Comparison of ENCODE assay signal across 11 cellular contexts in the genomic region with DNA sequence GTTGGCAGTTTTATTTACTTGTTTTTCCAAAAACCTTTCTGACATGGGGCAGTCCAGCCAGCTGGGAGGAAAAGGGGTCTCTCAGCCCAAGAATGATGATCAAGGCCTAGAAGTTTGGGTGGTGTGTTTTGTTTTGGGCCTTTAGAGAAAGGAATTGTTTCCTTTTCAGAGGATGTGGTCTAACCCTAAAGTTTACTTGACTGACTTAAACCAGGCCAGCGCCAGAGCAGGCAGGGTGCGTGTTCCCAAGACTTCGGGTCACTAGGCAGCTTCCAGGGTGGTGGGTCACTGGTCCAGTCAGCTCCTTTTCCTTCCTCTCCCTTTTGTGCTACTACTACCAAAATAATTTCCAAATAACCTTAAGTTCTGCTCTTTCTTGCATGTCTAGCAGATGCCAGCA. TPM values are rescaled to one million over a fixed set of nuclear protein-coding genes. Genes with fewer than 3 reads are reported as not detected.
DNase-seq lines count a peak whose midpoint lies in the region; FAIRE-seq and TF ChIP-seq lines count a peak whose summit lies in the region.
"Had no signal": no experiment of that assay in that cellular context is flagged by ENCODE, and none has a peak within 500 bp of the region (broad histone marks: within the 10 kb centered on the region; RNA-seq: fewer than 3 reads in every experiment).

No MANE protein-coding gene starts in this region.

- H4K20me1 ChIP-seq in BLaER1 treated with 17β-estradiol and CSF1 and Interleukin-3, amounts not matched to agents 10 nM and 100 nM = peaks cover 0 to 95% (median 77%) of the 10 kb centered on the region in 11 experiments; a peak in 17 of 22 replicates
- H4K20me1 ChIP-seq in endothelial cell of umbilical vein (replicated peaks; ENCODE audit: control insufficient read depth, extremely low read depth, insufficient read depth, low read length) (no peaks in the 10 kb centered on the region), OCI-LY7 (ENCODE audit: insufficient read depth, low read length) (0 out of 2 replicates have a peak, but pooled peaks cover 7% of the 10 kb centered on the region)

- POLR2A ChIA-PET in endothelial cell of umbilical vein (lab: Charles Lee) (interaction anchor here (0.8 kb wide), 1 partner anchor 9 kb away, joined by 4 read pairs; no protein-coding TSS in a partner anchor), OCI-LY7 (lab: Charles Lee) (no interaction called here)

- BruUV-seq in endothelial cell of umbilical vein (replicated peaks; lab: Mats Ljungman, UMichigan) (no TSS peak), OCI-LY7 (replicated peaks; lab: Mats Ljungman, UMichigan) (no TSS peak)

- TF ChIP-seq CTCF in endothelial cell of umbilical vein (IDR thresholded peaks at IDR 0.05; ENCODE audit: extremely low read depth in 1 of 2, insufficient read depth in 1 of 2, low read depth in 1 of 2, low read length in 2 of 2) = no peak
- no peak for TF ChIP-seq CTCF in OCI-LY7 (conservative IDR thresholded peaks at IDR 0.05; ENCODE audit: low read length)

- no peak overlapping the region for H3K4me3 ChIP-seq in BLaER1 treated with 17β-estradiol and CSF1 and Interleukin-3, amounts not matched to agents 10 nM and 100 nM
- H3K4me3 ChIP-seq in endothelial cell of umbilical vein (replicated peaks in 1 of 3; ENCODE audit: insufficient read depth in 1 of 3, low read depth in 1 of 3, low read length in 3 of 3) = peak overlapping the region in 2 of 3 experiments; percentile 7 to 93
- H3K4me3 ChIP-seq in OCI-LY7 (ENCODE audit: low read depth, low read length, poor library complexity, severe bottlenecking) = no peak overlapping the region

- FAIRE-seq in endothelial cell of umbilical vein (lab: Jason Lieb, UNC) = peak; percentile 78

- peaks cover 0 to 2% (median 0%) of the 10 kb centered on the region in 11 experiments; a peak in 1 of 22 replicates for H3K36me3 ChIP-seq in BLaER1 treated with 17β-estradiol and CSF1 and Interleukin-3, amounts not matched to agents 10 nM and 100 nM
- H3K36me3 ChIP-seq in endothelial cell of umbilical vein (ENCODE audit: control insufficient read depth in 2 of 2, extremely low read depth in 1 of 2, insufficient read depth in 2 of 2, low read length in 2 of 2) = peaks cover 0 to 8% of the 10 kb centered on the region in 2 experiments
- no peaks in the 10 kb centered on the region for H3K36me3 ChIP-seq in OCI-LY7 (ENCODE audit: insufficient read depth, low read length)

- H3K27me3 ChIP-seq in BLaER1 treated with 17β-estradiol and CSF1 and Interleukin-3, amounts not matched to agents 10 nM and 100 nM = no peaks in the 10 kb centered on the region
- no peaks in the 10 kb centered on the region for H3K27me3 ChIP-seq in endothelial cell of umbilical vein (ENCODE audit: control insufficient read depth in 2 of 2, insufficient read depth in 2 of 2, low read length in 2 of 2)

- no peak for TF ChIP-seq POLR2A in endothelial cell of umbilical vein (IDR thresholded peaks at IDR 0.05; ENCODE audit: low read depth, low read length)

- peaks cover 25 to 48% (median 44%) of the 10 kb centered on the region in 10 experiments for H3K4me1 ChIP-seq in BLaER1 treated with 17β-estradiol and CSF1 and Interleukin-3, amounts not matched to agents 10 nM and 100 nM
- H3K4me1 ChIP-seq in endothelial cell of umbilical vein (ENCODE audit: control insufficient read depth, extremely low read depth, insufficient read depth, low read length) (peaks cover 60% of the 10 kb centered on the region), OCI-LY7 (ENCODE audit: insufficient read depth, low read length, poor library complexity, severe bottlenecking) (peaks cover 16% of the 10 kb centered on the region)

- H3K4me2 ChIP-seq in BLaER1 treated with 17β-estradiol and CSF1 and Interleukin-3, amounts not matched to agents 10 nM and 100 nM = peak overlapping the region in 9 of 11 experiments; percentile 19 to 99 (median 46); a peak in 15 of 22 replicates
- H3K4me2 ChIP-seq in endothelial cell of umbilical vein (ENCODE audit: insufficient read depth, low read length) = peak overlapping the region; percentile 93
- H3K4me2 ChIP-seq in OCI-LY7 (ENCODE audit: low read length) = no peak overlapping the region

- 0 out of 22 replicates have a peak overlapping the region, but pooled peaks of 1 of the 11 experiments have one; percentile 11 for H3K27ac ChIP-seq in BLaER1 treated with 17β-estradiol and CSF1 and Interleukin-3, amounts not matched to agents 10 nM and 100 nM
- H3K27ac ChIP-seq in endothelial cell of umbilical vein (ENCODE audit: insufficient read depth, low read depth, low read length) = peak overlapping the region; percentile 7
- no peak overlapping the region for H3K27ac ChIP-seq in OCI-LY7 (ENCODE audit: low read depth, low read length, poor library complexity, severe bottlenecking)

- CTCF ChIA-PET in endothelial cell of umbilical vein (lab: Charles Lee) (interaction anchor here (1.4 to 2.3 kb wide), 6 partner anchors 13 to 69 kb away, joined by 4 to 8 read pairs (median 4); no protein-coding TSS in a partner anchor), OCI-LY7 (lab: Charles Lee; ENCODE audit: unreplicated experiment) (no interaction called here)

- no peaks in the 10 kb centered on the region for H3K9me2 ChIP-seq in OCI-LY7 (ENCODE audit: insufficient read depth, low read length)

- no peaks in the 10 kb centered on the region for H3K9me1 ChIP-seq in endothelial cell of umbilical vein (replicated peaks; ENCODE audit: control insufficient read depth, extremely low read depth, insufficient read depth, low read length)

- intact Hi-C loops in endothelial cell of umbilical vein (cut with micrococcal nuclease) (loop anchor here (5.0 kb wide), 1 partner anchor 149 kb away; no protein-coding TSS in a partner anchor), posterior vena cava (cut with DNase I) (loop anchor here in 1 of 2 donors (10.0 kb wide), 1 partner anchor 132 kb away; no protein-coding TSS in a partner anchor), OCI-LY7 (cut with micrococcal nuclease; ENCODE audit: unreplicated experiment) (no loop called here)

- H2AFZ ChIP-seq in endothelial cell of umbilical vein (ENCODE audit: low read depth, low read length) = no peak overlapping the region
- no peak overlapping the region for H2AFZ ChIP-seq in OCI-LY7 (ENCODE audit: low read length)

- dilution Hi-C loops in endothelial cell of umbilical vein (cut with MboI; ENCODE audit: extremely low pct_ligation_motif_present, low sequenced_read_pairs) = no loop called here

- DNase-seq in MV-4-11 (lab: John Stamatoyannopoulos, UW) = peak; percentile 33
- DNase-seq in endothelial cell of umbilical vein (ENCODE audit: low read depth, low spot score) = no peak
- peak; percentile 79 for DNase-seq in posterior vena cava (ENCODE audit: low spot score)
- DNase-seq in OCI-LY7 (ENCODE audit: low spot score) = no peak
- DNase-seq in NOMO-1 (lab: John Stamatoyannopoulos, UW; ENCODE audit: unreplicated experiment in 2 of 2) = no peak
- no peak for DNase-seq in NCI-H1048 (lab: John Stamatoyannopoulos, UW)
- DNase-seq in DMS153 (lab: John Stamatoyannopoulos, UW) = no peak
- DNase-seq: NCI-H187; stimulated activated CD4-positive, alpha-beta T cell treated with anti-CD3 and anti-CD28 coated beads, Interleukin-2, amount 100 ng/mL, for 48 hours; substantia nigra had no signal

- no peaks in the 10 kb centered on the region for H3K9me3 ChIP-seq in BLaER1 treated with 17β-estradiol and CSF1 and Interleukin-3, amounts not matched to agents 10 nM and 100 nM (replicated peaks in 1 of 11)
- H3K9me3 ChIP-seq in endothelial cell of umbilical vein (replicated peaks; ENCODE audit: control insufficient read depth, insufficient read depth, low read length) = no peaks in the 10 kb centered on the region
- H3K9me3 ChIP-seq in OCI-LY7 (ENCODE audit: low read length) = no peaks in the 10 kb centered on the region

- H3K9ac ChIP-seq in BLaER1 treated with 17β-estradiol and CSF1 and Interleukin-3, amounts not matched to agents 10 nM and 100 nM = no peak overlapping the region
- peak overlapping the region; percentile 5 for H3K9ac ChIP-seq in endothelial cell of umbilical vein (replicated peaks; ENCODE audit: extremely low read depth, insufficient read depth, low read length)

- H3K79me2 ChIP-seq in endothelial cell of umbilical vein (ENCODE audit: control insufficient read depth, insufficient read depth, low read length) (peaks cover 99% of the 10 kb centered on the region), OCI-LY7 (ENCODE audit: insufficient read depth, low read depth, low read length) (peaks cover 12% of the 10 kb centered on the region; the same call in 1 of the 2 replicates)

TF ChIP-seq in endothelial cell of umbilical vein, 7 proteins besides CTCF, POLR2A, EP300 and RAD21:
- no peak for TF ChIP-seq GATA2 (IDR thresholded peaks at IDR 0.05; ENCODE audit: insufficient read depth, insufficient read length, low read depth, low read length)
- no peak for TF ChIP-seq MYC (IDR thresholded peaks at IDR 0.05; ENCODE audit: low read depth, low read length)
- TF ChIP-seq MAX (IDR thresholded peaks at IDR 0.05; ENCODE audit: insufficient read depth, insufficient read length) = no peak
- peak; percentile 20 for TF ChIP-seq FOS (IDR thresholded peaks at IDR 0.05; ENCODE audit: borderline replicate concordance, insufficient read depth, low read length)

RNA-seq across cellular contexts. Expression of gene FLNB, which starts 4.9 kb away (rescaled TPM):
- total RNA-seq in endothelial cell of umbilical vein (595 and 670 TPM in 2 replicates), posterior vena cava (100 to 1,000 TPM; 130 to 133 TPM), OCI-LY7 (2022) (39.1 and 39.7 TPM in 2 replicates)
- polyA plus RNA-seq in endothelial cell of umbilical vein = 479 and 516 TPM in 2 replicates
- polyA plus RNA-seq in endothelial cell of umbilical vein (2011; cell fraction: cytosol; rRNA removed) = 267 and 270 TPM in 2 replicates
- 3,546 and 4,297 TPM in 2 replicates for polyA plus RNA-seq in endothelial cell of umbilical vein (2011; cell fraction: nucleus; rRNA removed)
- 427 and 466 TPM in 2 replicates for polyA plus RNA-seq in endothelial cell of umbilical vein (2012)
- polyA minus RNA-seq in endothelial cell of umbilical vein = 1,506 and 1,741 TPM in 2 replicates
- polyA minus RNA-seq in endothelial cell of umbilical vein (2011; cell fraction: cytosol; rRNA and poly(A)+ RNA removed) = 139 TPM
- polyA minus RNA-seq in endothelial cell of umbilical vein (2011; cell fraction: nucleus; rRNA and poly(A)+ RNA removed) = 3,042 and 3,714 TPM in 2 replicates
- 29.5 and 29.9 TPM in 2 replicates for total RNA-seq in OCI-LY7 (2014; rRNA removed; shearing (Covaris generic))

Comparison
In these comparisons a context has a peak if more than half of its experiments do, and no peak if none do; other contexts are left out.
1. H3K4me3 ChIP-seq: peak in endothelial cell of umbilical vein (2 of 3); none in BLaER1 treated with 17β-estradiol and CSF1 and Interleukin-3, amounts not matched to agents 10 nM and 100 nM (0 of 10) and OCI-LY7 (single experiment).
2. DNase-seq: peak in MV-4-11 (single experiment) and posterior vena cava (single experiment); none in endothelial cell of umbilical vein (single experiment), OCI-LY7 (single experiment), NOMO-1 (0 of 2), NCI-H1048 (single experiment) and DMS153 (single experiment).